14 cellular contexts compared by ENCODE assay signal in the genomic region with DNA sequence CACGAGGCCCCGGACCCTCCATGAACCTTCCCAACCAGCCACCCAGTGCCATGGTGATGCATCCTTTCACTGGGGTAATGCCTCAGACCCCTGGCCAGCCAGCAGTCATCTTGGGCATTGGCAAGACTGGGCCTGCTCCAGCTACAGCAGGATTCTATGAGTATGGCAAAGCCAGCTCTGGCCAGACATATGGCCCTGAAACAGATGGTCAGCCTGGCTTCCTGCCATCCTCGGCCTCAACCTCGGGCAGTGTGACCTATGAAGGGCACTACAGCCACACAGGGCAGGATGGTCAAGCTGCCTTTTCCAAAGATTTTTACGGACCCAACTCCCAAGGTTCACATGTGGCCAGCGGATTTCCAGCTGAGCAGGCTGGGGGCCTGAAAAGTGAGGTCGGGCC.
"Had no signal": no experiment of that assay in that cellular context is flagged by ENCODE, and none has a peak within 500 bp of the region (broad histone marks: within the 10 kb centered on the region; RNA-seq: fewer than 3 reads in every experiment).

No MANE protein-coding gene starts in this region.

- H3K4me3 Mint-ChIP-seq: activated naive CD8-positive, alpha-beta T cell; activated T-cell treated with anti-CD3 and anti-CD28 coated beads, Interleukin-2, amount 50 U/mL, for 4 hours; T-helper 1 cell treated with Interleukin-12 subunit alpha and Interleukin-12 subunit beta and Interleukin-4 antibody, amounts not matched to agents 30 μg/mL and 1 μg/mL, for 36 hours had no signal

- H3K9me3 ChIP-seq: colonic mucosa, left lung, tibial nerve had no signal

- H3K36me3 Mint-ChIP-seq: activated naive CD8-positive, alpha-beta T cell had no signal

- DNase-seq: activated CD4-positive, alpha-beta T cell treated with anti-CD3 and anti-CD28 coated beads, Interleukin-2, amount 50 U/mL, for 1 hour; activated CD4-positive, CD25-positive, alpha-beta regulatory T cell; activated gamma-delta T cell; activated T-cell treated with anti-CD3 and anti-CD28 coated beads, Interleukin-2, amount 50 U/mL, for 4 hours; colonic mucosa; effector CD4-positive, alpha-beta T cell; mesendoderm; retina had no signal

- H3K27ac Mint-ChIP-seq: activated naive CD8-positive, alpha-beta T cell; T-helper 1 cell treated with Interleukin-12 subunit alpha and Interleukin-12 subunit beta and Interleukin-4 antibody, amounts not matched to agents 30 μg/mL and 1 μg/mL, for 36 hours had no signal

- H3K27ac ChIP-seq: colonic mucosa, left lung, parathyroid adenoma, tibial nerve had no signal

- H3K9me3 Mint-ChIP-seq: activated T-cell treated with anti-CD3 and anti-CD28 coated beads, Interleukin-2, amount 50 U/mL, for 4 hours had no signal

- H3K4me3 ChIP-seq: colonic mucosa, left lung, smooth muscle cell, tibial nerve had no signal

- H3K36me3 ChIP-seq: colonic mucosa, left lung, tibial nerve had no signal

- H3K27me3 ChIP-seq: colonic mucosa, tibial nerve had no signal

- H3K27me3 Mint-ChIP-seq: activated naive CD8-positive, alpha-beta T cell had no signal

- ATAC-seq: activated T-cell treated with anti-CD3 and anti-CD28 coated beads, Interleukin-2, amount 50 U/mL, for 4 hours; left lung had no signal

- H3K4me1 ChIP-seq: colonic mucosa, left lung had no signal

- H3K9ac ChIP-seq: parathyroid adenoma had no signal
